In genomic region chr17:37392024-37392590, GRCh38 we compare ENCODE assay signal across 13 cellular contexts. TPM values are rescaled to one million over a fixed set of nuclear protein-coding genes. Genes with fewer than 3 reads are reported as not detected.
A peak's percentile ranks its signal among the peaks of the same experiment; 100 is the strongest.
DNase-seq lines count a peak whose midpoint lies in the region; ATAC-seq and TF ChIP-seq lines count a peak whose summit lies in the region.
"Had no signal": no experiment of that assay in that cellular context is flagged by ENCODE, and none has a peak within 500 bp of the region (broad histone marks: within the 10 kb centered on the region; RNA-seq: fewer than 3 reads in every experiment).

No MANE protein-coding gene starts in this region.

- H3F3A ChIP-seq in PC-9 (ENCODE audit: insufficient read depth, low read depth): peaks cover 34% of the 10 kb centered on the region

- H3K4me1 ChIP-seq in PC-9 (replicated peaks; ENCODE audit: insufficient read depth) (peaks cover 21% of the 10 kb centered on the region), thyroid gland (peaks cover 9 to 21% of the 10 kb centered on the region in 2 donors), esophagus squamous epithelium (peaks cover 0 to 12% (median 10%) of the 10 kb centered on the region in 3 donors)

- no peak for TF ChIP-seq CTCF in PC-9 (conservative IDR thresholded peaks at IDR 0.05)
- no peak for TF ChIP-seq CTCF in fibroblast of pulmonary artery (IDR thresholded peaks at IDR 0.05; ENCODE audit: low read length, missing control alignments)
- TF ChIP-seq CTCF in thyroid gland (IDR thresholded peaks at IDR 0.05): no peak
- no peak for TF ChIP-seq CTCF in esophagus squamous epithelium (IDR thresholded peaks at IDR 0.05)

- H3K4me3 Mint-ChIP-seq in activated T-cell treated with anti-CD3 and anti-CD28 coated beads, Interleukin-2, amount 50 U/mL, for 72 hours: peak overlapping the region in 1 of 2 donors; percentile 50
- H3K4me3 Mint-ChIP-seq in immature natural killer cell: no peak overlapping the region
- H3K4me3 Mint-ChIP-seq: activated B cell treated with CpG ODN at 0.5 μM for 24 hours had no signal

- no peak for DNase-seq in activated T-cell treated with anti-CD3 and anti-CD28 coated beads, Interleukin-2, amount 50 U/mL, for 72 hours
- no peak for DNase-seq in activated T-cell treated with anti-CD3 and anti-CD28 coated beads, Interleukin-2, amount 50 U/mL, for 48 hours
- DNase-seq in PC-9 (peak; percentile 20 to 92), fibroblast of pulmonary artery (ENCODE audit: low read depth) (peak; percentile 85), thyroid gland (peak; percentile 24 to 34), SHP77 (lab: John Stamatoyannopoulos, UW) (no peak), immature natural killer cell (no peak), esophagus squamous epithelium (lab: John Stamatoyannopoulos, UW) (no peak)
- DNase-seq: activated B cell treated with CpG ODN at 0.5 μM for 24 hours, BE2C, NCI-H187, trophoblast cell had no signal

- WGBS in thyroid gland, 2 donors: 40 to 59% methylated on average over 3 of the region's 3 CpGs
- WGBS in esophagus squamous epithelium, 2 donors: 45 to 59% methylated on average over 3 of the region's 3 CpGs

- H3K9me2 ChIP-seq in PC-9 (ENCODE audit: insufficient read depth): no peaks in the 10 kb centered on the region

- H3K27me3 Mint-ChIP-seq in activated T-cell treated with anti-CD3 and anti-CD28 coated beads, Interleukin-2, amount 50 U/mL, for 72 hours (ENCODE audit: low read depth): no peaks in the 10 kb centered on the region
- H3K27me3 Mint-ChIP-seq in immature natural killer cell (ENCODE audit: low read depth in 3 of 3): no peaks in the 10 kb centered on the region
- H3K27me3 Mint-ChIP-seq: activated B cell treated with CpG ODN at 0.5 μM for 24 hours had no signal

- H3K9me3 Mint-ChIP-seq in activated T-cell treated with anti-CD3 and anti-CD28 coated beads, Interleukin-2, amount 50 U/mL, for 72 hours: no peaks in the 10 kb centered on the region
- H3K9me3 Mint-ChIP-seq in immature natural killer cell: no peaks in the 10 kb centered on the region
- H3K9me3 Mint-ChIP-seq: activated B cell treated with CpG ODN at 0.5 μM for 24 hours had no signal

- no peak overlapping the region for H3K27ac Mint-ChIP-seq in activated T-cell treated with anti-CD3 and anti-CD28 coated beads, Interleukin-2, amount 50 U/mL, for 72 hours
- H3K27ac Mint-ChIP-seq in immature natural killer cell: peak overlapping the region in 2 of 6 donors; percentile 31 to 53
- H3K27ac Mint-ChIP-seq: activated B cell treated with CpG ODN at 0.5 μM for 24 hours had no signal

- H2AFZ ChIP-seq in PC-9: no peak overlapping the region

- H3K4me3 ChIP-seq in PC-9 (peak overlapping the region; percentile 37; the same call in 1 of the 2 replicates), fibroblast of pulmonary artery (replicated peaks; ENCODE audit: low read depth, low read length) (no peak overlapping the region), thyroid gland (replicated peaks in 1 of 3) (no peak overlapping the region), esophagus squamous epithelium (no peak overlapping the region)

- peak overlapping the region; percentile 68 for H3K4me2 ChIP-seq in PC-9

- no TSS peak for BruUV-seq in PC-9 (replicated peaks; lab: Mats Ljungman, UMichigan)

- intact Hi-C loops in PC-9 (cut with micrococcal nuclease; ENCODE audit: unreplicated experiment): no loop called here
- intact Hi-C loops in thyroid gland (cut with DNase I): no loop called here
- intact Hi-C loops in esophagus squamous epithelium (cut with DNase I): no loop called here

- H3K36me3 ChIP-seq in PC-9 (ENCODE audit: low read depth) (no peaks in the 10 kb centered on the region), thyroid gland (no peaks in the 10 kb centered on the region), esophagus squamous epithelium (no peaks in the 10 kb centered on the region)
- H3K36me3 ChIP-seq: BE2C had no signal

- H3K27me3 ChIP-seq in PC-9 (ENCODE audit: insufficient read depth, low read depth) (no peaks in the 10 kb centered on the region), thyroid gland (no peaks in the 10 kb centered on the region), esophagus squamous epithelium (no peaks in the 10 kb centered on the region)
- H3K27me3 ChIP-seq: BE2C had no signal

- H3K9me3 ChIP-seq in PC-9 (ENCODE audit: insufficient read depth, low read depth): no peaks in the 10 kb centered on the region
- no peaks in the 10 kb centered on the region for H3K9me3 ChIP-seq in thyroid gland
- H3K9me3 ChIP-seq in esophagus squamous epithelium: no peaks in the 10 kb centered on the region
- H3K9me3 ChIP-seq: BE2C had no signal

- peaks cover 26% of the 10 kb centered on the region for H3K4me1 Mint-ChIP-seq in activated T-cell treated with anti-CD3 and anti-CD28 coated beads, Interleukin-2, amount 50 U/mL, for 72 hours (ENCODE audit: low read depth)
- H3K4me1 Mint-ChIP-seq in immature natural killer cell: no peaks in the 10 kb centered on the region

- TF ChIP-seq POLR2A in thyroid gland (IDR thresholded peaks at IDR 0.05): no peak
- no peak for TF ChIP-seq POLR2A in esophagus squamous epithelium (IDR thresholded peaks at IDR 0.05)

- no peaks in the 10 kb centered on the region for H3K79me2 ChIP-seq in PC-9 (ENCODE audit: low read depth)

- H3K36me3 Mint-ChIP-seq in activated T-cell treated with anti-CD3 and anti-CD28 coated beads, Interleukin-2, amount 50 U/mL, for 72 hours (ENCODE audit: insufficient read depth in 2 of 2): no peaks in the 10 kb centered on the region
- no peaks in the 10 kb centered on the region for H3K36me3 Mint-ChIP-seq in immature natural killer cell

- no peaks in the 10 kb centered on the region for H4K20me1 ChIP-seq in PC-9 (ENCODE audit: insufficient read depth)

- CTCF ChIA-PET in PC-9 (lab: Charles Lee): interaction anchor here (0.5 to 1.3 kb wide), 3 partner anchors 19 to 177 kb away, joined by 3 to 9 read pairs (median 4); no protein-coding TSS in a partner anchor

- POLR2A ChIA-PET in PC-9 (lab: Charles Lee; ENCODE audit: unreplicated experiment): interaction anchor here (0.6 to 0.8 kb wide), 2 partner anchors 15 to 304 kb away, joined by 5 to 7 read pairs; no protein-coding TSS in a partner anchor

- H3K27ac ChIP-seq in PC-9 (peak overlapping the region; percentile 80), thyroid gland (peak overlapping the region; percentile 6 to 70 (median 53)), esophagus squamous epithelium (peak overlapping the region in 1 of 4 donors; percentile 30)

- ATAC-seq in activated T-cell treated with anti-CD3 and anti-CD28 coated beads, Interleukin-2, amount 50 U/mL, for 72 hours (replicated peaks in 1 of 2): peak; percentile 58 to 67
- ATAC-seq: esophagus mucosa had no signal

RNA-seq across cellular contexts. Expression of gene ACACA, which starts 14.5 kb away (rescaled TPM):
- total RNA-seq in activated T-cell treated with anti-CD3 and anti-CD28 coated beads, Interleukin-2, amount 50 U/mL, for 72 hours: 10 to 100 TPM; 53.2 to 53.3 TPM
- total RNA-seq in PC-9 (2021) (125 and 185 TPM in 2 replicates), thyroid gland (10 to 100 TPM; 27.2 to 55.7 (median 38.4) TPM), esophagus squamous epithelium (10 to 100 TPM; 34.5 to 81.0 (median 55.8) TPM)
- 1 to 10 TPM; 3.3 to 7.0 (median 3.9) TPM for polyA plus RNA-seq in immature natural killer cell

RNA-seq across cellular contexts. Expression of gene TADA2A, which starts 14.6 kb away (rescaled TPM):
- 10 to 100 TPM; 39.4 to 42.3 TPM for total RNA-seq in activated T-cell treated with anti-CD3 and anti-CD28 coated beads, Interleukin-2, amount 50 U/mL, for 72 hours
- total RNA-seq in PC-9 (2021) (24.6 and 25.2 TPM in 2 replicates), thyroid gland (10 to 100 TPM; 19.3 to 33.2 (median 22.1) TPM), esophagus squamous epithelium (1 to 10 TPM; 6.7 to 8.9 (median 7.6) TPM)
- polyA plus RNA-seq in immature natural killer cell: 10 to 100 TPM in 1 of 3 donors, 1 to 10 TPM in 2; 3.3 to 16.0 (median 4.0) TPM

RNA-seq across cellular contexts. Expression of gene C17orf78, which starts 16.3 kb away (rescaled TPM):
- not detected for total RNA-seq in activated T-cell treated with anti-CD3 and anti-CD28 coated beads, Interleukin-2, amount 50 U/mL, for 72 hours
- total RNA-seq in PC-9 (2021) (not detected in 2 replicates), thyroid gland (not detected), esophagus squamous epithelium (not detected)
- polyA plus RNA-seq in immature natural killer cell: not detected
- total RNA-seq: activated B cell treated with CpG ODN at 0.5 μM for 24 hours, esophagus mucosa had no signal

Comparison
In these comparisons a context has a peak if more than half of its experiments do, and no peak if none do; other contexts are left out.
1. DNase-seq: peak in PC-9 (2 of 2), fibroblast of pulmonary artery (single experiment) and thyroid gland (2 of 2); none in activated T-cell treated with anti-CD3 and anti-CD28 coated beads, Interleukin-2, amount 50 U/mL, for 72 hours (0 of 2), activated T-cell treated with anti-CD3 and anti-CD28 coated beads, Interleukin-2, amount 50 U/mL, for 48 hours (0 of 2), SHP77 (0 of 2), immature natural killer cell (0 of 3) and esophagus squamous epithelium (single experiment).